In the genomic region with DNA sequence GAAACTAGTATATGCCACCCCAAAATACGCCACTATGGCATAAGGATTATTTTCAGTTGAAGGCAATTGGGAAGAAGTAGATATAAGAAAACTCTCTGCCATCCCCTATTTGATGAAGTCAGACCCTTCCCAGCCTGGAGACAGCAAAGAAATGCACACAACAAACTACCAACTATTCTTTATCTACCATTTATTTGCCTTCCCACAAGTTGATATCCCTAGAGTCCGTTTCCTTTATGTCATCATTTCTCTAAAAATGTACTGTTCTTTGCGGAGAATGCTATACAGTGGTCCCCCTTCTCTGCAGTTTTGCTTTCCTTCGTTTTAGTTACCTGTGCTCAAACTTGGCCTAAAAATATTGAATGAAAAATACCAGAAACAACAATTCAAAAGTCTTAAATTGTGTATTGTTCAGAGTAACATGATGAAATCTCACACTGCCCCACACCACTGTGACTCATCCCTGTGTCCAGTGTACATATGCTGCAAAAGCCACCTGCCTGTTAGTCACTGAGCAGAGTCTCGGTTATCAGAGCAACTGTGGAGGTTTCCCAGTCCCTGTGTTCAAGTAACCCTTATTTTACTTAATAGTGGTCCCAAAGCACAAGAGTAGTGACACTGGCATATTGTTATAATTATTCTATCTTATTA, we compare ENCODE assay signal across 7 cellular contexts.
DNase-seq lines count a peak whose midpoint lies in the region; TF ChIP-seq lines count a peak whose summit lies in the region.

No MANE protein-coding gene starts in this region.

- DNase-seq in H4 (ENCODE audit: low spot score) (peak; percentile 72), SHP77 (lab: John Stamatoyannopoulos, UW) (peak; percentile 44 to 73), fibroblast of peridontal ligament (ENCODE audit: extremely low read depth) (peak; percentile 83), smooth muscle cell (lab: John Stamatoyannopoulos, UW; ENCODE audit: unreplicated experiment) (no peak)
- DNase-seq in effector CD8-positive, alpha-beta T cell (lab: John Stamatoyannopoulos, UW), result no peak
- no peak for DNase-seq in stimulated activated naive CD4-positive, alpha-beta T cell treated with Interleukin-2 at 50 U/mL for 16 hours (lab: John Stamatoyannopoulos, UW)
- DNase-seq in activated CD8-positive, alpha-beta memory T cell treated with anti-CD3 and anti-CD28 coated beads, Interleukin-2, amount 50 U/mL, for 4 hours, result no peak

- no peak overlapping the region for H3K4me3 ChIP-seq in smooth muscle cell

- WGBS in smooth muscle cell (ENCODE audit: low lambda C conversion rate), result 76% methylated on average over 5 of the region's 5 CpGs

- H4K20me1 ChIP-seq in smooth muscle cell (ENCODE audit: low read depth), result no peaks in the 10 kb centered on the region

- H3K79me2 ChIP-seq in smooth muscle cell (ENCODE audit: low read depth), result no peaks in the 10 kb centered on the region

- H3K9me3 ChIP-seq in smooth muscle cell (replicated peaks; ENCODE audit: low read depth), result no peaks in the 10 kb centered on the region

- no peak overlapping the region for H3K4me2 ChIP-seq in smooth muscle cell

- no peaks in the 10 kb centered on the region for H3F3A ChIP-seq in smooth muscle cell (ENCODE audit: low read depth)

- no peak overlapping the region for H2AFZ ChIP-seq in smooth muscle cell (ENCODE audit: low read depth)

- TF ChIP-seq CTCF in smooth muscle cell (IDR thresholded peaks at IDR 0.05; ENCODE audit: borderline replicate concordance, insufficient read depth, poor library complexity, severe bottlenecking), result no peak

- no peaks in the 10 kb centered on the region for H3K27me3 ChIP-seq in smooth muscle cell (ENCODE audit: low read depth)

- no peaks in the 10 kb centered on the region for H3K4me1 ChIP-seq in smooth muscle cell (ENCODE audit: low read depth)

- peak overlapping the region; percentile 84 for H3K27ac ChIP-seq in smooth muscle cell (ENCODE audit: low read depth)

- peaks cover 2% of the 10 kb centered on the region for H3K36me3 ChIP-seq in smooth muscle cell (ENCODE audit: low read depth)

- H3K9ac ChIP-seq in smooth muscle cell (ENCODE audit: low read depth), result peak overlapping the region; percentile 60

Comparison
In these comparisons a context has a peak if more than half of its experiments do, and no peak if none do; other contexts are left out.
1. DNase-seq: peak in H4 (single experiment), SHP77 (2 of 2) and fibroblast of peridontal ligament (single experiment); none in smooth muscle cell (single experiment), effector CD8-positive, alpha-beta T cell (single experiment), stimulated activated naive CD4-positive, alpha-beta T cell treated with Interleukin-2 at 50 U/mL for 16 hours (single experiment) and activated CD8-positive, alpha-beta memory T cell treated with anti-CD3 and anti-CD28 coated beads, Interleukin-2, amount 50 U/mL, for 4 hours (single experiment).